In the genomic region with DNA sequence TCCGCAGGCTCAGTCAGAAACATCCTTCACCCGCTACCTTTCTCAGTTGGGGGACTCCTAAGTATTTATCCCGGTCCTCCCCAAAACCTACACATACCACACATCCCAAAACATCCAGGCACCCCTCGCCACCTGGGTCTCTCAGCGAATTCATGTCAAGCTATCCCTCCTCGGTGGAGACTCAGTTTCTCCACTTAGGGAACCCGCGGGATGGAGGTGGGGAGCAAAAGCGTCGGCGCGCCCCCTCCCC, we compare ENCODE assay signal across 8 cellular contexts. TPM values are rescaled to one million over a fixed set of nuclear protein-coding genes. Genes with fewer than 3 reads are reported as not detected.
DNase-seq lines count a peak whose midpoint lies in the region; ATAC-seq and TF ChIP-seq lines count a peak whose summit lies in the region.

No MANE protein-coding gene starts in this region.

- H3K36me3 ChIP-seq in thoracic aorta = no peaks in the 10 kb centered on the region

- H3K9me3 Mint-ChIP-seq in activated T-helper 2 cell treated with anti-CD3 and anti-CD28 coated beads, Interferon-gamma antibody, Interleukin-2, Interleukin-4, amounts not matched to agents 10 μg/mL and 5 μg/mL and 100 μg/mL, durations not matched to agents 14 hours and 24 hours and 36 hours = no peaks in the 10 kb centered on the region
- no peaks in the 10 kb centered on the region for H3K9me3 Mint-ChIP-seq in immature natural killer cell

- H3K27ac ChIP-seq in thoracic aorta = peak overlapping the region; percentile 96 to 97

- peak; percentile 83 for DNase-seq in activated CD8-positive, alpha-beta memory T cell treated with anti-CD3 and anti-CD28 coated beads, Interleukin-2, amount 50 U/mL, for 48 hours
- DNase-seq in activated CD8-positive, alpha-beta memory T cell treated with anti-CD3 and anti-CD28 coated beads, Interleukin-2, amount 50 U/mL, for 4 hours = no peak
- DNase-seq in activated T-helper 2 cell treated with anti-CD3 and anti-CD28 coated beads, Interferon-gamma antibody, Interleukin-2, Interleukin-4, amounts not matched to agents 10 μg/mL and 5 μg/mL and 100 μg/mL, durations not matched to agents 14 hours and 24 hours and 36 hours (ENCODE audit: low spot score) = no peak
- DNase-seq in immature natural killer cell (no peak), thoracic aorta (ENCODE audit: low spot score) (no peak), NCI-H1048 (lab: John Stamatoyannopoulos, UW) (no peak), germinal center (ENCODE audit: low spot score) (no peak)

- H3K4me1 ChIP-seq in thoracic aorta (ENCODE audit: control insufficient read depth in 1 of 2, low read depth in 2 of 2) = peaks cover 36 to 41% of the 10 kb centered on the region in 2 donors

- ATAC-seq in thoracic aorta (ENCODE audit: insufficient number of reproducible peaks, low FRiP score, low read depth) (no peak), GM19455 (IDR thresholded peaks at IDR 0.05; ENCODE audit: unreplicated experiment) (no peak)

- no peaks in the 10 kb centered on the region for H3K9me3 ChIP-seq in thoracic aorta

- peaks cover 42% of the 10 kb centered on the region for H3K4me1 Mint-ChIP-seq in activated T-helper 2 cell treated with anti-CD3 and anti-CD28 coated beads, Interferon-gamma antibody, Interleukin-2, Interleukin-4, amounts not matched to agents 10 μg/mL and 5 μg/mL and 100 μg/mL, durations not matched to agents 14 hours and 24 hours and 36 hours (ENCODE audit: low read depth)
- H3K4me1 Mint-ChIP-seq in immature natural killer cell = peaks cover 45 to 47% of the 10 kb centered on the region in 2 donors

- intact Hi-C loops in activated T-helper 2 cell treated with anti-CD3 and anti-CD28 coated beads, Interferon-gamma antibody, Interleukin-2, Interleukin-4, amounts not matched to agents 10 μg/mL and 5 μg/mL and 100 μg/mL, durations not matched to agents 14 hours and 24 hours and 36 hours (cut with micrococcal nuclease) = loop anchor here (1.0 to 10.0 kb wide), 5 partner anchors 8 to 444 kb away; partner anchors contain the start of genes PBXIP1 and UBE2Q1

- H3K27me3 ChIP-seq in thoracic aorta (replicated peaks; ENCODE audit: insufficient read depth) = no peaks in the 10 kb centered on the region

- peaks cover 18% of the 10 kb centered on the region for H3K36me3 Mint-ChIP-seq in activated T-helper 2 cell treated with anti-CD3 and anti-CD28 coated beads, Interferon-gamma antibody, Interleukin-2, Interleukin-4, amounts not matched to agents 10 μg/mL and 5 μg/mL and 100 μg/mL, durations not matched to agents 14 hours and 24 hours and 36 hours (ENCODE audit: low read depth)
- H3K36me3 Mint-ChIP-seq in immature natural killer cell = no peaks in the 10 kb centered on the region

- H3K4me3 ChIP-seq in thoracic aorta = peak overlapping the region; percentile 99

- H3K27me3 Mint-ChIP-seq in activated T-helper 2 cell treated with anti-CD3 and anti-CD28 coated beads, Interferon-gamma antibody, Interleukin-2, Interleukin-4, amounts not matched to agents 10 μg/mL and 5 μg/mL and 100 μg/mL, durations not matched to agents 14 hours and 24 hours and 36 hours (ENCODE audit: low read depth) = no peaks in the 10 kb centered on the region
- peaks cover 2 to 8% (median 2%) of the 10 kb centered on the region in 3 donors for H3K27me3 Mint-ChIP-seq in immature natural killer cell (ENCODE audit: low read depth in 3 of 3)

- TF ChIP-seq CTCF in thoracic aorta (IDR thresholded peaks at IDR 0.05) = no peak

- H3K27ac Mint-ChIP-seq in activated T-helper 2 cell treated with anti-CD3 and anti-CD28 coated beads, Interferon-gamma antibody, Interleukin-2, Interleukin-4, amounts not matched to agents 10 μg/mL and 5 μg/mL and 100 μg/mL, durations not matched to agents 14 hours and 24 hours and 36 hours = peak overlapping the region; percentile 83
- peak overlapping the region; percentile 79 to 89 (median 86) for H3K27ac Mint-ChIP-seq in immature natural killer cell

- peak overlapping the region; percentile 97 for H3K4me3 Mint-ChIP-seq in activated T-helper 2 cell treated with anti-CD3 and anti-CD28 coated beads, Interferon-gamma antibody, Interleukin-2, Interleukin-4, amounts not matched to agents 10 μg/mL and 5 μg/mL and 100 μg/mL, durations not matched to agents 14 hours and 24 hours and 36 hours (ENCODE audit: low read depth)
- peak overlapping the region; percentile 86 to 97 (median 93) for H3K4me3 Mint-ChIP-seq in immature natural killer cell

RNA-seq across cellular contexts. Expression of gene ZBTB7B, which starts 1.2 kb away (rescaled TPM):
- total RNA-seq in activated T-helper 2 cell treated with anti-CD3 and anti-CD28 coated beads, Interferon-gamma antibody, Interleukin-2, Interleukin-4, amounts not matched to agents 10 μg/mL and 5 μg/mL and 100 μg/mL, durations not matched to agents 14 hours and 24 hours and 36 hours = 147 and 154 TPM in 2 replicates
- polyA plus RNA-seq in immature natural killer cell = 1 to 10 TPM in 2 of 3 donors, under 1 TPM in 1; 0.96 to 3.3 (median 1.8) TPM
- total RNA-seq in thoracic aorta = 10 to 100 TPM; 35.3 to 66.3 TPM

RNA-seq across cellular contexts. Expression of gene LENEP, which starts 8.0 kb away (rescaled TPM):
- 0.48 and 2.0 TPM in 2 replicates for total RNA-seq in activated T-helper 2 cell treated with anti-CD3 and anti-CD28 coated beads, Interferon-gamma antibody, Interleukin-2, Interleukin-4, amounts not matched to agents 10 μg/mL and 5 μg/mL and 100 μg/mL, durations not matched to agents 14 hours and 24 hours and 36 hours
- not detected for polyA plus RNA-seq in immature natural killer cell
- total RNA-seq in thoracic aorta = not detected

RNA-seq across cellular contexts. Expression of gene FLAD1, which starts 18.2 kb away (rescaled TPM):
- 54.9 and 60.2 TPM in 2 replicates for total RNA-seq in activated T-helper 2 cell treated with anti-CD3 and anti-CD28 coated beads, Interferon-gamma antibody, Interleukin-2, Interleukin-4, amounts not matched to agents 10 μg/mL and 5 μg/mL and 100 μg/mL, durations not matched to agents 14 hours and 24 hours and 36 hours
- polyA plus RNA-seq in immature natural killer cell = 10 to 100 TPM; 40.9 to 99.7 (median 41.7) TPM
- 10 to 100 TPM; 23.8 to 27.2 TPM for total RNA-seq in thoracic aorta

RNA-seq across cellular contexts. Expression of gene CKS1B, which starts 26.9 kb away (rescaled TPM):
- total RNA-seq in activated T-helper 2 cell treated with anti-CD3 and anti-CD28 coated beads, Interferon-gamma antibody, Interleukin-2, Interleukin-4, amounts not matched to agents 10 μg/mL and 5 μg/mL and 100 μg/mL, durations not matched to agents 14 hours and 24 hours and 36 hours = 169 and 178 TPM in 2 replicates
- 10 to 100 TPM; 59.5 to 82.7 (median 67.5) TPM for polyA plus RNA-seq in immature natural killer cell
- total RNA-seq in thoracic aorta = 10 to 100 TPM; 13.5 to 23.7 TPM

RNA-seq across cellular contexts. Expression of gene SHC1, which starts 30.8 kb away (rescaled TPM):
- total RNA-seq in activated T-helper 2 cell treated with anti-CD3 and anti-CD28 coated beads, Interferon-gamma antibody, Interleukin-2, Interleukin-4, amounts not matched to agents 10 μg/mL and 5 μg/mL and 100 μg/mL, durations not matched to agents 14 hours and 24 hours and 36 hours = 55.4 and 56.1 TPM in 2 replicates
- polyA plus RNA-seq in immature natural killer cell = 10 to 100 TPM; 32.3 to 49.4 (median 42.5) TPM
- total RNA-seq in thoracic aorta = 100 to 1,000 TPM; 129 to 174 TPM
